Comparison of ENCODE assay signal across 40 cellular contexts in genomic region chr10:48314107-48314506, GRCh38. TPM values are rescaled to one million over a fixed set of nuclear protein-coding genes. Genes with fewer than 3 reads are reported as not detected.
"Had no signal": no experiment of that assay in that cellular context is flagged by ENCODE, and none has a peak within 500 bp of the region (broad histone marks: within the 10 kb centered on the region; RNA-seq: fewer than 3 reads in every experiment).

No MANE protein-coding gene starts in this region.

- FAIRE-seq: bronchial epithelial cell, TTC549 had no signal

- H3K4me1 ChIP-seq: ascending aorta had no signal

- H3K4me3 ChIP-seq: adrenal gland, ascending aorta, cardiac muscle cell had no signal

- H3K36me3 ChIP-seq: adrenal gland, ascending aorta, cardiac muscle cell had no signal

- H3K36me3 Mint-ChIP-seq: activated naive CD4-positive, alpha-beta T cell treated with anti-CD3 and anti-CD28 coated beads, Interleukin-2, amount 50 U/mL, for 72 hours had no signal

- DNase-seq: activated B cell treated with CpG ODN at 0.5 μM for 24 hours; activated CD4-positive, alpha-beta memory T cell treated with anti-CD3 and anti-CD28 coated beads for 36 hours; activated CD4-positive, alpha-beta T cell treated with anti-CD3 and anti-CD28 coated beads for 4 hours; activated CD4-positive, alpha-beta T cell treated with anti-CD3 and anti-CD28 coated beads, Interleukin-2, amount 10 ng/mL, durations not matched to agents 24 days and 14 days; activated CD4-positive, alpha-beta T cell treated with anti-CD3 and anti-CD28 coated beads, Interleukin-2, amount 50 U/mL, for 1 hour; activated CD4-positive, alpha-beta T cell treated with anti-CD3 and anti-CD28 coated beads, Interleukin-2, amount 50 U/mL, for 4 hours; activated CD4-positive, CD25-positive, alpha-beta regulatory T cell treated with anti-CD3 and anti-CD28 coated beads, Interleukin-2, amount 50 U/mL, for 72 hours; activated CD8-positive, alpha-beta memory T cell treated with anti-CD3 and anti-CD28 coated beads, Interleukin-2, amount 50 U/mL, for 4 hours; activated CD8-positive, alpha-beta T cell treated with anti-CD3 and anti-CD28 coated beads for 36 hours; activated effector memory CD4-positive, alpha-beta T cell treated with anti-CD3 and anti-CD28 coated beads, Interleukin-2, amount 50 U/mL, for 16 hours; activated gamma-delta T cell treated with Interleukin-2 at 50 U/mL for 16 hours; activated naive CD4-positive, alpha-beta T cell; activated naive CD4-positive, alpha-beta T cell treated with anti-CD3 and anti-CD28 coated beads for 36 hours; activated naive CD4-positive, alpha-beta T cell treated with anti-CD3 and anti-CD28 coated beads, Interleukin-2, amount 50 U/mL, for 16 hours; activated naive CD8-positive, alpha-beta T cell treated with anti-CD3 and anti-CD28 coated beads for 36 hours; activated T-cell treated with anti-CD3 and anti-CD28 coated beads for 4 hours; activated T-cell treated with anti-CD3 and anti-CD28 coated beads, Interleukin-2, amount 50 U/mL, for 1 hour; activated T-cell treated with anti-CD3 and anti-CD28 coated beads, Interleukin-2, amount 50 U/mL, for 4 hours; activated T-cell treated with anti-CD3 and anti-CD28 coated beads, Interleukin-2, amount 50 U/mL, for 72 hours; adrenal gland; amniotic stem cell; anterior cingulate cortex; caudate nucleus; cerebellar nuclear complex; T-helper 2 cell; T-helper 9 cell had no signal

- ATAC-seq: activated CD8-positive, alpha-beta T cell treated with anti-CD3 and anti-CD28 coated beads for 36 hours; activated naive CD4-positive, alpha-beta T cell treated with anti-CD3 and anti-CD28 coated beads, Interleukin-2, amount 50 U/mL, for 72 hours; activated T-cell treated with anti-CD3 and anti-CD28 coated beads, Interleukin-2, amount 50 U/mL, for 4 hours; activated T-cell treated with anti-CD3 and anti-CD28 coated beads, Interleukin-2, amount 50 U/mL, for 72 hours; activated T-helper 17 cell treated with anti-CD3 and anti-CD28 coated beads, Interleukin-2, amount 50 U/mL, for 72 hours had no signal

- H3K27ac Mint-ChIP-seq: activated B cell treated with CpG ODN at 0.5 μM for 24 hours; activated CD4-positive, alpha-beta memory T cell treated with anti-CD3 and anti-CD28 coated beads for 36 hours; activated CD4-positive, alpha-beta T cell treated with anti-CD3 and anti-CD28 coated beads, Interleukin-2, amount 10 ng/mL, durations not matched to agents 24 days and 14 days; activated CD8-positive, alpha-beta T cell treated with anti-CD3 and anti-CD28 coated beads for 36 hours; activated naive CD4-positive, alpha-beta T cell treated with anti-CD3 and anti-CD28 coated beads for 36 hours; activated naive CD4-positive, alpha-beta T cell treated with anti-CD3 and anti-CD28 coated beads, Interleukin-2, amount 50 U/mL, for 72 hours; activated naive CD8-positive, alpha-beta T cell treated with anti-CD3 and anti-CD28 coated beads for 36 hours; activated T-cell treated with anti-CD3 and anti-CD28 coated beads, Interleukin-2, amount 50 U/mL, for 72 hours; activated T-helper 1 cell treated with anti-CD3 and anti-CD28 coated beads, Interleukin-12 subunit alpha, Interleukin-12 subunit beta, Interleukin-2, Interleukin-4 antibody, amounts not matched to agents 30 ng/mL and 10 ng/mL and 1 ng/mL, durations not matched to agents 14 hours and 24 hours and 36 hours; activated T-helper 17 cell treated with anti-CD3 and anti-CD28 coated beads, Interleukin-2, amount 50 U/mL, for 72 hours; brain; T-helper 1 cell treated with Interleukin-12 subunit alpha and Interleukin-12 subunit beta and Interleukin-4 antibody, amounts not matched to agents 30 μg/mL and 1 μg/mL, for 36 hours; T-helper 2 cell treated with Interferon-gamma antibody and Interleukin-4, amounts not matched to agents 5 μg/mL and 100 μg/mL, for 36 hours had no signal

- H3K4me3 Mint-ChIP-seq: activated B cell treated with CpG ODN at 0.5 μM for 24 hours; activated CD4-positive, alpha-beta memory T cell treated with anti-CD3 and anti-CD28 coated beads for 36 hours; activated CD4-positive, alpha-beta T cell treated with anti-CD3 and anti-CD28 coated beads, Interleukin-2, amount 10 ng/mL, durations not matched to agents 24 days and 14 days; activated CD8-positive, alpha-beta T cell treated with anti-CD3 and anti-CD28 coated beads for 36 hours; activated naive CD4-positive, alpha-beta T cell treated with anti-CD3 and anti-CD28 coated beads for 36 hours; activated naive CD8-positive, alpha-beta T cell treated with anti-CD3 and anti-CD28 coated beads for 36 hours; activated T-cell treated with anti-CD3 and anti-CD28 coated beads, Interleukin-2, amount 50 U/mL, for 4 hours; activated T-cell treated with anti-CD3 and anti-CD28 coated beads, Interleukin-2, amount 50 U/mL, for 72 hours; activated T-helper 1 cell treated with anti-CD3 and anti-CD28 coated beads, Interleukin-12 subunit alpha, Interleukin-12 subunit beta, Interleukin-2, Interleukin-4 antibody, amounts not matched to agents 30 ng/mL and 10 ng/mL and 1 ng/mL, durations not matched to agents 14 hours and 24 hours and 36 hours; activated T-helper 17 cell treated with anti-CD3 and anti-CD28 coated beads, Interleukin-2, amount 50 U/mL, for 72 hours; brain; central memory CD8-positive, alpha-beta T cell; T-helper 1 cell treated with Interleukin-12 subunit alpha and Interleukin-12 subunit beta and Interleukin-4 antibody, amounts not matched to agents 30 μg/mL and 1 μg/mL, for 36 hours; T-helper 2 cell treated with Interferon-gamma antibody and Interleukin-4, amounts not matched to agents 5 μg/mL and 100 μg/mL, for 36 hours had no signal

- H3K27me3 Mint-ChIP-seq: activated B cell treated with CpG ODN at 0.5 μM for 24 hours; activated CD4-positive, alpha-beta memory T cell treated with anti-CD3 and anti-CD28 coated beads for 36 hours; activated CD4-positive, alpha-beta T cell treated with anti-CD3 and anti-CD28 coated beads, Interleukin-2, amount 10 ng/mL, durations not matched to agents 24 days and 14 days; activated CD8-positive, alpha-beta T cell treated with anti-CD3 and anti-CD28 coated beads for 36 hours; activated naive CD8-positive, alpha-beta T cell treated with anti-CD3 and anti-CD28 coated beads for 36 hours; activated T-helper 17 cell treated with anti-CD3 and anti-CD28 coated beads, Interleukin-2, amount 50 U/mL, for 72 hours; brain; central memory CD8-positive, alpha-beta T cell had no signal

- H3K9me3 ChIP-seq: adrenal gland, ascending aorta had no signal

- H3K27ac ChIP-seq: adrenal gland, ascending aorta, cardiac muscle cell, VCaP had no signal

- H3K27me3 ChIP-seq: adrenal gland, ascending aorta, cardiac muscle cell had no signal

- H3K9me3 Mint-ChIP-seq: activated B cell treated with CpG ODN at 0.5 μM for 24 hours; activated CD4-positive, alpha-beta memory T cell treated with anti-CD3 and anti-CD28 coated beads for 36 hours; activated CD4-positive, alpha-beta T cell treated with anti-CD3 and anti-CD28 coated beads, Interleukin-2, amount 10 ng/mL, durations not matched to agents 24 days and 14 days; activated CD8-positive, alpha-beta T cell treated with anti-CD3 and anti-CD28 coated beads for 36 hours; activated naive CD4-positive, alpha-beta T cell treated with anti-CD3 and anti-CD28 coated beads for 36 hours; activated naive CD4-positive, alpha-beta T cell treated with anti-CD3 and anti-CD28 coated beads, Interleukin-2, amount 50 U/mL, for 72 hours; activated naive CD8-positive, alpha-beta T cell treated with anti-CD3 and anti-CD28 coated beads for 36 hours; activated T-cell treated with anti-CD3 and anti-CD28 coated beads, Interleukin-2, amount 50 U/mL, for 4 hours; activated T-cell treated with anti-CD3 and anti-CD28 coated beads, Interleukin-2, amount 50 U/mL, for 72 hours; activated T-helper 1 cell treated with anti-CD3 and anti-CD28 coated beads, Interleukin-12 subunit alpha, Interleukin-12 subunit beta, Interleukin-2, Interleukin-4 antibody, amounts not matched to agents 30 ng/mL and 10 ng/mL and 1 ng/mL, durations not matched to agents 14 hours and 24 hours and 36 hours; activated T-helper 17 cell treated with anti-CD3 and anti-CD28 coated beads, Interleukin-2, amount 50 U/mL, for 72 hours; central memory CD8-positive, alpha-beta T cell; T-helper 1 cell treated with Interleukin-12 subunit alpha and Interleukin-12 subunit beta and Interleukin-4 antibody, amounts not matched to agents 30 μg/mL and 1 μg/mL, for 36 hours; T-helper 2 cell treated with Interferon-gamma antibody and Interleukin-4, amounts not matched to agents 5 μg/mL and 100 μg/mL, for 36 hours had no signal

RNA-seq across cellular contexts. Expression of gene FRMPD2, which starts 39.6 kb away (rescaled TPM):
- total RNA-seq: activated B cell treated with CpG ODN at 0.5 μM for 24 hours; activated CD4-positive, alpha-beta memory T cell treated with anti-CD3 and anti-CD28 coated beads for 36 hours; activated CD4-positive, alpha-beta T cell treated with anti-CD3 and anti-CD28 coated beads, Interleukin-2, amount 10 ng/mL, durations not matched to agents 24 days and 14 days; activated CD8-positive, alpha-beta memory T cell treated with anti-CD3 and anti-CD28 coated beads for 36 hours; activated CD8-positive, alpha-beta T cell treated with anti-CD3 and anti-CD28 coated beads for 36 hours; activated naive CD4-positive, alpha-beta T cell treated with anti-CD3 and anti-CD28 coated beads for 36 hours; activated naive CD8-positive, alpha-beta T cell treated with anti-CD3 and anti-CD28 coated beads for 36 hours; activated T-cell treated with anti-CD3 and anti-CD28 coated beads, Interleukin-2, amount 50 U/mL, for 4 hours; activated T-cell treated with anti-CD3 and anti-CD28 coated beads, Interleukin-2, amount 50 U/mL, for 72 hours; activated T-helper 1 cell treated with anti-CD3 and anti-CD28 coated beads, Interleukin-12 subunit alpha, Interleukin-12 subunit beta, Interleukin-2, Interleukin-4 antibody, amounts not matched to agents 30 ng/mL and 10 ng/mL and 1 ng/mL, durations not matched to agents 14 hours and 24 hours and 36 hours; ascending aorta; chondrocyte had no signal
- polyA plus RNA-seq: adrenal gland had no signal
